27 cellular contexts compared by ENCODE assay signal in genomic region chr5:176355400-176356178, GRCh38. TPM values are rescaled to one million over a fixed set of nuclear protein-coding genes. Genes with fewer than 3 reads are reported as not detected.
DNase-seq lines count a peak whose midpoint lies in the region; ATAC-seq and TF ChIP-seq lines count a peak whose summit lies in the region.
"Had no signal": no experiment of that assay in that cellular context is flagged by ENCODE, and none has a peak within 500 bp of the region (broad histone marks: within the 10 kb centered on the region; RNA-seq: fewer than 3 reads in every experiment).

No MANE protein-coding gene starts in this region.

- no peak for DNase-seq in BE2C
- DNase-seq in GM23338 (ENCODE audit: low spot score): peak; percentile 65
- DNase-seq in NCI-H524 treated with DMSO at 0.1 percent for 48 hours (lab: John Stamatoyannopoulos, UW): peak; percentile 39
- peak; percentile 31 for DNase-seq in iPS-NIHi11 (ENCODE audit: low spot score)
- no peak for DNase-seq in activated naive CD8-positive, alpha-beta T cell treated with anti-CD3 and anti-CD28 coated beads, Interleukin-2, amount 50 U/mL, for 24 hours
- no peak for DNase-seq in OCI-M2 (lab: John Stamatoyannopoulos, UW; ENCODE audit: unreplicated experiment)
- DNase-seq in T1000 (lab: John Stamatoyannopoulos, UW): no peak
- DNase-seq: ACHN; activated CD8-positive, alpha-beta T cell treated with anti-CD3 and anti-CD28 coated beads for 36 hours; activated naive CD4-positive, alpha-beta T cell treated with Interleukin-2 at 50 U/mL for 16 hours; anterior cingulate cortex; central memory CD4-positive, alpha-beta T cell; foreskin keratinocyte; GF-D8; GM23248; hippocampal formation; kidney; mammary epithelial cell; NCI-H1436; nucleus accumbens; spleen; uterus had no signal

- no peak overlapping the region for H3K4me3 Mint-ChIP-seq in GM23338
- H3K4me3 Mint-ChIP-seq in activated naive CD8-positive, alpha-beta T cell treated with anti-CD3 and anti-CD28 coated beads, Interleukin-2, amount 50 U/mL, for 24 hours: no peak overlapping the region
- H3K4me3 Mint-ChIP-seq: activated CD8-positive, alpha-beta T cell treated with anti-CD3 and anti-CD28 coated beads for 36 hours had no signal

- peaks cover 34% of the 10 kb centered on the region for H4K20me1 ChIP-seq in GM23338 (replicated peaks; ENCODE audit: insufficient read depth)

- peaks cover 80% of the 10 kb centered on the region for H3K79me2 ChIP-seq in GM23338 (replicated peaks; ENCODE audit: insufficient read depth)

- TF ChIP-seq CTCF in BE2C (IDR thresholded peaks at IDR 0.05; ENCODE audit: low read depth, low read length): peak; percentile 22; the same call in 1 of the 2 replicates
- peak; percentile 17 to 30; a peak in 2 of 4 replicates for TF ChIP-seq CTCF in GM23338 (conservative IDR thresholded peaks at IDR 0.05; ENCODE audit: low read depth in 2 of 2)

- peaks cover 71% of the 10 kb centered on the region for H3K36me3 Mint-ChIP-seq in GM23338 (ENCODE audit: low read depth)
- H3K36me3 Mint-ChIP-seq in activated naive CD8-positive, alpha-beta T cell treated with anti-CD3 and anti-CD28 coated beads, Interleukin-2, amount 50 U/mL, for 24 hours (ENCODE audit: low read depth): peaks cover 30% of the 10 kb centered on the region

- H3K9me2 ChIP-seq in GM23338 (ENCODE audit: insufficient read depth): no peaks in the 10 kb centered on the region

- no peaks in the 10 kb centered on the region for H3F3A ChIP-seq in GM23338 (replicated peaks; ENCODE audit: low read depth)

- peak; percentile 88 for ATAC-seq in GM23338
- ATAC-seq in activated naive CD8-positive, alpha-beta T cell treated with anti-CD3 and anti-CD28 coated beads, Interleukin-2, amount 50 U/mL, for 24 hours: no peak
- no peak for ATAC-seq in GM18867 (IDR thresholded peaks at IDR 0.05; ENCODE audit: unreplicated experiment)
- ATAC-seq: activated CD4-positive, CD25-positive, alpha-beta regulatory T cell treated with anti-CD3 and anti-CD28 coated beads, Interleukin-2, amount 50 U/mL, for 24 hours; activated CD8-positive, alpha-beta T cell treated with anti-CD3 and anti-CD28 coated beads for 36 hours; foreskin keratinocyte; GM12878 had no signal

- H3K36me3 ChIP-seq in BE2C: peaks cover 42% of the 10 kb centered on the region
- H3K36me3 ChIP-seq in GM23338 (ENCODE audit: insufficient read depth): peaks cover 17% of the 10 kb centered on the region
- H3K36me3 ChIP-seq: uterus had no signal

- H3K27ac Mint-ChIP-seq in GM23338: no peak overlapping the region
- H3K27ac Mint-ChIP-seq in activated naive CD8-positive, alpha-beta T cell treated with anti-CD3 and anti-CD28 coated beads, Interleukin-2, amount 50 U/mL, for 24 hours: no peak overlapping the region

- H3K4me1 ChIP-seq in BE2C (no peaks in the 10 kb centered on the region), GM23338 (ENCODE audit: insufficient read depth) (no peaks in the 10 kb centered on the region; the same call in 1 of the 2 replicates)

- H3K9me3 ChIP-seq in BE2C: no peaks in the 10 kb centered on the region
- H3K9me3 ChIP-seq: spleen, uterus had no signal

- H3K9me3 Mint-ChIP-seq in GM23338: no peaks in the 10 kb centered on the region
- H3K9me3 Mint-ChIP-seq in activated naive CD8-positive, alpha-beta T cell treated with anti-CD3 and anti-CD28 coated beads, Interleukin-2, amount 50 U/mL, for 24 hours: no peaks in the 10 kb centered on the region
- H3K9me3 Mint-ChIP-seq: activated CD8-positive, alpha-beta T cell treated with anti-CD3 and anti-CD28 coated beads for 36 hours had no signal

- H3K4me3 ChIP-seq in BE2C (ENCODE audit: low read depth, low read length) (no peak overlapping the region), GM23338 (no peak overlapping the region)
- H3K4me3 ChIP-seq: GM12878, GM23248, spleen, uterus had no signal

- H3K4me1 Mint-ChIP-seq in GM23338: peaks cover 6% of the 10 kb centered on the region
- peaks cover 26% of the 10 kb centered on the region for H3K4me1 Mint-ChIP-seq in activated naive CD8-positive, alpha-beta T cell treated with anti-CD3 and anti-CD28 coated beads, Interleukin-2, amount 50 U/mL, for 24 hours

- H2AFZ ChIP-seq in GM23338: no peak overlapping the region
- H2AFZ ChIP-seq: GM23248 had no signal

- no peak overlapping the region for H3K4me2 ChIP-seq in GM23338

- no peaks in the 10 kb centered on the region for H3K27me3 ChIP-seq in BE2C
- H3K27me3 ChIP-seq in GM23338 (ENCODE audit: insufficient read depth): no peaks in the 10 kb centered on the region
- H3K27me3 ChIP-seq: foreskin keratinocyte, spleen, uterus had no signal

- peaks cover 4% of the 10 kb centered on the region for H3K27me3 Mint-ChIP-seq in GM23338 (ENCODE audit: insufficient read depth, low read depth, poor library complexity)
- no peaks in the 10 kb centered on the region for H3K27me3 Mint-ChIP-seq in activated naive CD8-positive, alpha-beta T cell treated with anti-CD3 and anti-CD28 coated beads, Interleukin-2, amount 50 U/mL, for 24 hours
- H3K27me3 Mint-ChIP-seq: activated CD8-positive, alpha-beta T cell treated with anti-CD3 and anti-CD28 coated beads for 36 hours had no signal

- no peak overlapping the region for H3K27ac ChIP-seq in GM23338 (ENCODE audit: low read depth)
- H3K27ac ChIP-seq: C4-2B, epithelial cell of prostate, foreskin keratinocyte, GM23248, spleen, uterus had no signal

TF ChIP-seq in GM23338, 12 proteins besides CTCF, POLR2A, EP300 and RAD21:
- TF ChIP-seq POLR2AphosphoS5 (IDR thresholded peaks at IDR 0.05; ENCODE audit: low read depth) (no peak), CREB1 (CRISPR knock-in tag; IDR thresholded peaks at IDR 0.05; ENCODE audit: low read depth) (no peak), EZH2 (IDR thresholded peaks at IDR 0.05; ENCODE audit: low read depth, unreplicated experiment) (no peak), JUNB (IDR thresholded peaks at IDR 0.05; ENCODE audit: unreplicated experiment) (no peak), REST (IDR thresholded peaks at IDR 0.05; ENCODE audit: unreplicated experiment) (no peak)

RNA-seq across cellular contexts. Expression of gene KIAA1191, which starts 6.0 kb away (rescaled TPM):
- polyA plus RNA-seq in BE2C (2012; ENCODE audit: insufficient read depth, insufficient read length, low read depth): 88.9 TPM
- 87.2 and 87.4 TPM in 2 replicates for total RNA-seq in GM23338 (2014; rRNA removed; shearing (Covaris generic))
- 52.3 and 53.7 TPM in 2 replicates for polyA plus RNA-seq in GM23338 (2016; fragmentation: Nextera tagmentation; extraction: Ambion mirVana)

RNA-seq across cellular contexts. Expression of gene ARL10, which starts 9.7 kb away (rescaled TPM):
- 10.4 TPM for polyA plus RNA-seq in BE2C (2012; ENCODE audit: insufficient read depth, insufficient read length, low read depth)
- 6.7 and 7.9 TPM in 2 replicates for total RNA-seq in GM23338 (2014; rRNA removed; shearing (Covaris generic))
- polyA plus RNA-seq in GM23338 (2016; fragmentation: Nextera tagmentation; extraction: Ambion mirVana): 2.0 and 2.5 TPM in 2 replicates

RNA-seq across cellular contexts. Expression of gene NOP16, which starts 32.8 kb away (rescaled TPM):
- polyA plus RNA-seq in BE2C (2012; ENCODE audit: insufficient read depth, insufficient read length, low read depth): 206 TPM
- 43.4 and 44.3 TPM in 2 replicates for total RNA-seq in GM23338 (2014; rRNA removed; shearing (Covaris generic))
- 181 and 193 TPM in 2 replicates for polyA plus RNA-seq in GM23338 (2016; fragmentation: Nextera tagmentation; extraction: Ambion mirVana)

RNA-seq across cellular contexts. Expression of gene HIGD2A, which starts 33.0 kb away (rescaled TPM):
- polyA plus RNA-seq in BE2C (2012; ENCODE audit: insufficient read depth, insufficient read length, low read depth): 243 TPM
- total RNA-seq in GM23338 (2014; rRNA removed; shearing (Covaris generic)): 50.1 and 67.7 TPM in 2 replicates
- polyA plus RNA-seq in GM23338 (2016; fragmentation: Nextera tagmentation; extraction: Ambion mirVana): 194 and 206 TPM in 2 replicates

Comparison
In these comparisons a context has a peak if more than half of its experiments do, and no peak if none do; other contexts are left out.
1. DNase-seq: peak in GM23338 (single experiment), NCI-H524 treated with DMSO at 0.1 percent for 48 hours (single experiment) and iPS-NIHi11 (single experiment); none in BE2C (single experiment), activated naive CD8-positive, alpha-beta T cell treated with anti-CD3 and anti-CD28 coated beads, Interleukin-2, amount 50 U/mL, for 24 hours (single experiment), OCI-M2 (single experiment) and T1000 (single experiment).